22 cellular contexts compared by ENCODE assay signal in the genomic region with DNA sequence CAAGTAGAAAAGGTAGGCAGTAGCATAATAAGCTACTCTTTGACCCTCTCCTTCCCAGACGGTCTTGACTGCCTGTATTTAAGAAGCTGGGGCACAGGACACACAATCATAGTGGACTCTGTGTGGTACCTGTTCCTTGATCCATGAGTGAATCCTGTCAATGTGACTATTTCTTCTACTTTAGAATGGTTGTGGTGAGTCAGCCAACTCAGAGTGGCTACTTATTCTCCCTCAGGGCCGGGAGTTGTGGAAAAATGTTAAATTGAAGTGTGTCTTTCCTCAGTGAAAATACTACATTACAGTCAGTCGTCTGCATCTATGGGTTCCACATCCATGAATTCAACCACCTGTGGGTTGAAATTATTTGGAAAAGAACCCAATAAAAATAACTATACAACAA. TPM values are rescaled to one million over a fixed set of nuclear protein-coding genes. Genes with fewer than 3 reads are reported as not detected.
DNase-seq lines count a peak whose midpoint lies in the region; ATAC-seq, FAIRE-seq and TF ChIP-seq lines count a peak whose summit lies in the region.
"Had no signal": no experiment of that assay in that cellular context is flagged by ENCODE, and none has a peak within 500 bp of the region (broad histone marks: within the 10 kb centered on the region; RNA-seq: fewer than 3 reads in every experiment).

No MANE protein-coding gene starts in this region.

- no peaks in the 10 kb centered on the region for H3K4me1 Mint-ChIP-seq in CD8-positive, alpha-beta T cell (ENCODE audit: low read depth)

- POLR2A ChIA-PET in A549 (lab: Yijun Ruan, JAX), result no interaction called here
- POLR2A ChIA-PET in CD8-positive, alpha-beta T cell (lab: Charles Lee), result no interaction called here

- no peaks in the 10 kb centered on the region for H3K36me3 ChIP-seq in SJSA1
- no peaks in the 10 kb centered on the region for H3K36me3 ChIP-seq in CD8-positive, alpha-beta T cell (ENCODE audit: insufficient read depth, low read length)
- H3K36me3 ChIP-seq: BE2C had no signal

- no peak for TF ChIP-seq EP300 in A549 (IDR thresholded peaks at IDR 0.05)

- H3K27ac ChIP-seq in A549 (peak overlapping the region; percentile 60 to 75; a peak in 4 of 6 replicates), SJSA1 (peak overlapping the region; percentile 79), foreskin keratinocyte (peak overlapping the region; percentile 10)
- H3K27ac ChIP-seq in CD8-positive, alpha-beta T cell (ENCODE audit: low read depth, low read length), result no peak overlapping the region
- H3K27ac ChIP-seq: HL-60, RWPE1 had no signal

- TF ChIP-seq POLR2A in A549 (IDR thresholded peaks at IDR 0.05; ENCODE audit: low read length), result no peak

- no peak for DNase-seq in A549 (ENCODE audit: low read depth in 1 of 2, low spot score in 1 of 2)
- peak; percentile 74 for DNase-seq in M059J (ENCODE audit: low read depth)
- DNase-seq in SJSA1 (ENCODE audit: low read depth in 1 of 2, low spot score in 2 of 2), result no peak
- peak in 1 of 2 donors; percentile 36 for DNase-seq in foreskin keratinocyte
- DNase-seq in NCI-H510A treated with DMSO at 0.1 percent for 48 hours (lab: John Stamatoyannopoulos, UW), result no peak
- no peak for DNase-seq in GOT3 (lab: John Stamatoyannopoulos, UW)
- DNase-seq in CD8-positive, alpha-beta T cell, result no peak
- DNase-seq in hippocampal formation (lab: John Stamatoyannopoulos, UW), result no peak
- DNase-seq: 8988T; BE2C; Caco-2; CD4-positive, CD25-positive, alpha-beta regulatory T cell; Karpas-422; MM.1S; NCI-H1092; NCI-H146; NCI-H2029 treated with DMSO at 0.1 percent for 48 hours; NCI-H2171; NCI-H446 treated with DMSO at 0.1 percent for 48 hours; NK-92 treated with Interleukin-12 subunit alpha and Interleukin-12 subunit beta, amount 100 ng/mL, for 24 hours had no signal

- H3K27ac Mint-ChIP-seq in CD8-positive, alpha-beta T cell, result no peak overlapping the region
- H3K27ac Mint-ChIP-seq: CD4-positive, CD25-positive, alpha-beta regulatory T cell had no signal

- H3K9me3 Mint-ChIP-seq in CD8-positive, alpha-beta T cell, result no peaks in the 10 kb centered on the region
- H3K9me3 Mint-ChIP-seq: CD4-positive, CD25-positive, alpha-beta regulatory T cell had no signal

- H3K27me3 Mint-ChIP-seq in CD8-positive, alpha-beta T cell (ENCODE audit: low read depth), result peaks cover 2% of the 10 kb centered on the region

- no peak overlapping the region for H3K4me3 Mint-ChIP-seq in CD8-positive, alpha-beta T cell
- H3K4me3 Mint-ChIP-seq: CD4-positive, CD25-positive, alpha-beta regulatory T cell had no signal

- no peak for FAIRE-seq in A549 (lab: Jason Lieb, UNC)

- CTCF ChIA-PET in A549 (lab: Yijun Ruan, JAX), result interaction anchor here (1.1 to 5.0 kb wide), 3 partner anchors 51 to 790 kb away, joined by 3 to 42 read pairs (median 12); no protein-coding TSS in a partner anchor
- CTCF ChIA-PET in CD8-positive, alpha-beta T cell (lab: Charles Lee), result interaction anchor here (1.0 to 2.9 kb wide), 4 partner anchors 9 to 789 kb away, joined by 3 to 22 read pairs (median 8); no protein-coding TSS in a partner anchor

- H3K9me3 ChIP-seq in A549 (no peaks in the 10 kb centered on the region), SJSA1 (replicated peaks) (no peaks in the 10 kb centered on the region)
- no peaks in the 10 kb centered on the region for H3K9me3 ChIP-seq in CD8-positive, alpha-beta T cell (ENCODE audit: low read length)
- H3K9me3 ChIP-seq: BE2C, Caco-2 had no signal

- H3K36me3 Mint-ChIP-seq in CD8-positive, alpha-beta T cell, result no peaks in the 10 kb centered on the region
- H3K36me3 Mint-ChIP-seq: CD4-positive, CD25-positive, alpha-beta regulatory T cell had no signal

- no peak for TF ChIP-seq RAD21 in A549 (conservative IDR thresholded peaks at IDR 0.05 in 1 of 2, IDR thresholded peaks at IDR 0.05 in 1 of 2)

- peaks cover 39% of the 10 kb centered on the region for H3K4me1 ChIP-seq in A549
- peaks cover 31% of the 10 kb centered on the region for H3K4me1 ChIP-seq in SJSA1 (replicated peaks)
- H3K4me1 ChIP-seq in foreskin keratinocyte, result peaks cover 24% of the 10 kb centered on the region
- H3K4me1 ChIP-seq in CD8-positive, alpha-beta T cell (ENCODE audit: insufficient read depth, low read length), result no peaks in the 10 kb centered on the region
- H3K4me1 ChIP-seq: BE2C had no signal

- ATAC-seq in A549 (no peak), foreskin keratinocyte (no peak)
- ATAC-seq in CD8-positive, alpha-beta T cell, result no peak

- intact Hi-C loops in CD8-positive, alpha-beta T cell (cut with DNase I, micrococcal nuclease), result loop anchor here (5.0 to 10.0 kb wide), 5 partner anchors 51 to 869 kb away; partner anchors contain the start of gene PRDM1 (in 1 of the 2)

- H3K4me2 ChIP-seq in A549, result no peak overlapping the region

- H3K4me3 ChIP-seq in A549 (no peak overlapping the region), SJSA1 (no peak overlapping the region)
- no peak overlapping the region for H3K4me3 ChIP-seq in CD8-positive, alpha-beta T cell (ENCODE audit: low read depth, low read length)

- H3K27me3 ChIP-seq in SJSA1 (replicated peaks) (no peaks in the 10 kb centered on the region), foreskin keratinocyte (no peaks in the 10 kb centered on the region)
- H3K27me3 ChIP-seq in CD8-positive, alpha-beta T cell (ENCODE audit: insufficient read depth, low read length), result no peaks in the 10 kb centered on the region

- TF ChIP-seq CTCF in A549 (IDR thresholded peaks at IDR 0.05) (no peak), foreskin keratinocyte (conservative IDR thresholded peaks at IDR 0.05) (no peak)
- TF ChIP-seq CTCF in CD8-positive, alpha-beta T cell (IDR thresholded peaks at IDR 0.05), result no peak

- 78% methylated on average over 3 of the region's 3 CpGs for WGBS in A549 (ENCODE audit: missing lambda C conversion rate)

TF ChIP-seq in A549, 52 proteins besides CTCF, POLR2A, EP300 and RAD21:
- TF ChIP-seq RFX5 (IDR thresholded peaks at IDR 0.05), result no peak
- no peak for TF ChIP-seq HOXB13 (CRISPR knock-in tag; IDR thresholded peaks at IDR 0.05; ENCODE audit: low read depth)
- no peak for TF ChIP-seq RARB (CRISPR knock-in tag; IDR thresholded peaks at IDR 0.05)
- no peak for TF ChIP-seq JUN (IDR thresholded peaks at IDR 0.05)
- TF ChIP-seq NFE2L2 (conservative IDR thresholded peaks at IDR 0.05; ENCODE audit: low read length), result no peak
- TF ChIP-seq MAZ (IDR thresholded peaks at IDR 0.05; ENCODE audit: borderline replicate concordance, low read depth, low read length), result no peak
- no peak for TF ChIP-seq CHD4 (IDR thresholded peaks at IDR 0.05; ENCODE audit: borderline replicate concordance)
- no peak for TF ChIP-seq GATA3 (IDR thresholded peaks at IDR 0.05; ENCODE audit: borderline replicate concordance)
- no peak for TF ChIP-seq MYC (IDR thresholded peaks at IDR 0.05; ENCODE audit: borderline replicate concordance, low read length)
- TF ChIP-seq POLR2AphosphoS2 (conservative IDR thresholded peaks at IDR 0.05; ENCODE audit: low read length), result no peak
- no peak for TF ChIP-seq HDAC2 (IDR thresholded peaks at IDR 0.05)
- TF ChIP-seq ZFP36 (IDR thresholded peaks at IDR 0.05; ENCODE audit: borderline replicate concordance, partially characterized antibody), result no peak
- no peak for TF ChIP-seq KDM5A (IDR thresholded peaks at IDR 0.05)
- TF ChIP-seq, protein P1, sequence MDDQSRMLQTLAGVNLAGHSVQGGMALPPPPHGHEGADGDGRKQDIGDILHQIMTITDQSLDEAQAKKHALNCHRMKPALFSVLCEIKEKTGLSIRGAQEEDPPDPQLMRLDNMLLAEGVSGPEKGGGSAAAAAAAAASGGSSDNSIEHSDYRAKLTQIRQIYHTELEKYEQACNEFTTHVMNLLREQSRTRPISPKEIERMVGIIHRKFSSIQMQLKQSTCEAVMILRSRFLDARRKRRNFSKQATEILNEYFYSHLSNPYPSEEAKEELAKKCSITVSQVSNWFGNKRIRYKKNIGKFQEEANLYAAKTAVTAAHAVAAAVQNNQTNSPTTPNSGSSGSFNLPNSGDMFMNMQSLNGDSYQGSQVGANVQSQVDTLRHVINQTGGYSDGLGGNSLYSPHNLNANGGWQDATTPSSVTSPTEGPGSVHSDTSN (IDR thresholded peaks at IDR 0.05), result no peak
- no peak for TF ChIP-seq EHMT2 (IDR thresholded peaks at IDR 0.05; ENCODE audit: low read depth)
- TF ChIP-seq FOSB (CRISPR knock-in tag; IDR thresholded peaks at IDR 0.05), result no peak
- TF ChIP-seq JUNB (IDR thresholded peaks at IDR 0.05), result no peak

RNA-seq across cellular contexts. Expression of gene PREP, which starts 30.8 kb away (rescaled TPM):
- 18.9 and 29.1 TPM in 2 replicates for polyA plus RNA-seq in A549 (2011; rRNA removed)
- polyA plus RNA-seq in A549 (2012; cell fraction: cytosol; rRNA removed), result 21.3 and 22.8 TPM in 2 replicates
- polyA plus RNA-seq in A549 (2012; cell fraction: nucleus; rRNA removed), result 25.9 and 26.0 TPM in 2 replicates
- polyA plus RNA-seq in A549 (2017; fragmentation: RNase III; extraction: RNeasy Plus Mini Kit Qiagen cat#74134 plus additional on column Dnase treatment), result 29.7 to 30.4 TPM (median 29.8 TPM) in 3 replicates
- polyA minus RNA-seq in A549 (2011; rRNA and poly(A)+ RNA removed), result 30.7 and 35.2 TPM in 2 replicates
- 16.8 and 28.1 TPM in 2 replicates for total RNA-seq in M059J (2014; rRNA removed; shearing (Covaris generic))
- 14.8 and 17.1 TPM in 2 replicates for total RNA-seq in SJSA1 (2014; rRNA removed; shearing (Covaris generic))
- total RNA-seq in foreskin keratinocyte, result 51.5 and 61.2 TPM in 2 replicates
- 43.2 and 52.7 TPM in 2 replicates for polyA plus RNA-seq in foreskin keratinocyte
- 10 to 100 TPM; 15.7 to 17.6 TPM for total RNA-seq in CD8-positive, alpha-beta T cell
